In genomic region chr17:80908206-80908605, GRCh38 we compare ENCODE assay signal across 22 cellular contexts.
DNase-seq lines count a peak whose midpoint lies in the region; FAIRE-seq and TF ChIP-seq lines count a peak whose summit lies in the region.
"Had no signal": no experiment of that assay in that cellular context is flagged by ENCODE, and none has a peak within 500 bp of the region (broad histone marks: within the 10 kb centered on the region; RNA-seq: fewer than 3 reads in every experiment).

No MANE protein-coding gene starts in this region.

- DNase-seq in activated naive CD8-positive, alpha-beta T cell treated with anti-CD3 and anti-CD28 coated beads for 36 hours = no peak
- DNase-seq in kidney = peak; percentile 43
- DNase-seq in osteoblast (ENCODE audit: insufficient read length, low spot score, missing footprints) = peak; percentile 42
- DNase-seq in CD1c-positive myeloid dendritic cell (ENCODE audit: extremely low spot score) = no peak
- DNase-seq in HK-2 (ENCODE audit: unreplicated experiment) = no peak
- DNase-seq in foreskin fibroblast = no peak
- DNase-seq: 8988T; AML-193; CD8-positive, alpha-beta T cell; COR-L47; DMS153; DMS79 treated with DMSO at 0.1 percent for 48 hours; EL; HCEC 1CT; HFFc6 had no signal

- H3K4me3 ChIP-seq in KMS-11 (IDR thresholded peaks at IDR 0.05; ENCODE audit: insufficient read depth, low read depth, low read length) = no peak overlapping the region
- H3K4me3 ChIP-seq in kidney (ENCODE audit: low read length in 2 of 2) = no peak overlapping the region
- no peak overlapping the region for H3K4me3 ChIP-seq in osteoblast (ENCODE audit: insufficient read depth, low read length)
- H3K4me3 ChIP-seq in foreskin fibroblast (ENCODE audit: low read depth in 1 of 2, low read length in 2 of 2) = no peak overlapping the region

- no peaks in the 10 kb centered on the region for H3K36me3 ChIP-seq in KMS-11 (ENCODE audit: insufficient read depth)
- peaks cover 5% of the 10 kb centered on the region in 2 donors for H3K36me3 ChIP-seq in kidney (ENCODE audit: control insufficient read depth in 1 of 2, insufficient read depth in 2 of 2, low read length in 2 of 2)
- peaks cover 20% of the 10 kb centered on the region for H3K36me3 ChIP-seq in osteoblast (ENCODE audit: insufficient read depth, low read length)

- H3K27me3 ChIP-seq in KMS-11 (ENCODE audit: insufficient read depth, low read depth) = no peaks in the 10 kb centered on the region
- H3K27me3 ChIP-seq in osteoblast (ENCODE audit: insufficient read depth, low read length) = no peaks in the 10 kb centered on the region

- intact Hi-C loops in kidney (cut with DNase I) = no loop called here

- FAIRE-seq in kidney (lab: Jason Lieb, UNC) = no peak
- FAIRE-seq: D721Med, G401.6, GM19239, H1 had no signal

- no peaks in the 10 kb centered on the region for H4K20me1 ChIP-seq in KMS-11 (ENCODE audit: insufficient read depth)
- H4K20me1 ChIP-seq in osteoblast (ENCODE audit: insufficient read depth, low read length) = no peaks in the 10 kb centered on the region

- peaks cover 5% of the 10 kb centered on the region for H3K36me3 Mint-ChIP-seq in activated naive CD8-positive, alpha-beta T cell
- H3K36me3 Mint-ChIP-seq in activated naive CD8-positive, alpha-beta T cell treated with anti-CD3 and anti-CD28 coated beads for 36 hours = peaks cover 15% of the 10 kb centered on the region

- TF ChIP-seq CTCF in KMS-11 (conservative IDR thresholded peaks at IDR 0.05; ENCODE audit: low read depth, low read length) = no peak
- no peak for TF ChIP-seq CTCF in kidney (IDR thresholded peaks at IDR 0.05; ENCODE audit: borderline replicate concordance, extremely low read depth, insufficient read depth)
- no peak for TF ChIP-seq CTCF in osteoblast (IDR thresholded peaks at IDR 0.05; ENCODE audit: extremely low read depth, low read depth, low read length)
- no peak for TF ChIP-seq CTCF in foreskin fibroblast (IDR thresholded peaks at IDR 0.05; ENCODE audit: low read depth, low read length)

- peaks cover 69% of the 10 kb centered on the region for H3K4me1 ChIP-seq in KMS-11 (ENCODE audit: low read depth, poor library complexity, severe bottlenecking)
- H3K4me1 ChIP-seq in kidney (ENCODE audit: control insufficient read depth in 1 of 2, insufficient read depth in 1 of 2, low read depth in 1 of 2, low read length in 2 of 2) = no peaks in the 10 kb centered on the region
- no peaks in the 10 kb centered on the region for H3K4me1 ChIP-seq in osteoblast (ENCODE audit: insufficient read depth, low read length)

- H3K27me3 Mint-ChIP-seq in activated naive CD8-positive, alpha-beta T cell = no peaks in the 10 kb centered on the region
- H3K27me3 Mint-ChIP-seq in activated naive CD8-positive, alpha-beta T cell treated with anti-CD3 and anti-CD28 coated beads for 36 hours = no peaks in the 10 kb centered on the region

- H3K27ac Mint-ChIP-seq in activated naive CD8-positive, alpha-beta T cell = peak overlapping the region; percentile 50
- H3K27ac Mint-ChIP-seq in activated naive CD8-positive, alpha-beta T cell treated with anti-CD3 and anti-CD28 coated beads for 36 hours = no peak overlapping the region
- H3K27ac Mint-ChIP-seq: CD8-positive, alpha-beta T cell; HFFc6 had no signal

- H3K9me3 Mint-ChIP-seq in activated naive CD8-positive, alpha-beta T cell (ENCODE audit: low read depth) = no peaks in the 10 kb centered on the region
- no peaks in the 10 kb centered on the region for H3K9me3 Mint-ChIP-seq in activated naive CD8-positive, alpha-beta T cell treated with anti-CD3 and anti-CD28 coated beads for 36 hours
- H3K9me3 Mint-ChIP-seq: CD8-positive, alpha-beta T cell; HFFc6 had no signal

- peak overlapping the region; percentile 100 for H3K27ac ChIP-seq in KMS-11
- H3K27ac ChIP-seq in kidney (ENCODE audit: low read depth in 2 of 2, low read length in 2 of 2) = no peak overlapping the region
- no peak overlapping the region for H3K27ac ChIP-seq in osteoblast (ENCODE audit: low read depth, low read length)
- H3K27ac ChIP-seq: C4-2B had no signal

- H3K4me1 Mint-ChIP-seq in activated naive CD8-positive, alpha-beta T cell (ENCODE audit: low read depth) = no peaks in the 10 kb centered on the region
- H3K4me1 Mint-ChIP-seq in activated naive CD8-positive, alpha-beta T cell treated with anti-CD3 and anti-CD28 coated beads for 36 hours = peaks cover 2% of the 10 kb centered on the region

- no peaks in the 10 kb centered on the region for H3K79me2 ChIP-seq in KMS-11 (ENCODE audit: insufficient read depth, low read depth)
- no peaks in the 10 kb centered on the region for H3K79me2 ChIP-seq in osteoblast (ENCODE audit: insufficient read depth, low read length)

- H3K9ac ChIP-seq in KMS-11 (peak overlapping the region; percentile 83; the same call in 1 of the 2 replicates), kidney (ENCODE audit: low read length in 2 of 2) (no peak overlapping the region)

- H3K9me3 ChIP-seq in kidney (ENCODE audit: control insufficient read depth in 1 of 2, low read length in 2 of 2) = no peaks in the 10 kb centered on the region
- H3K9me3 ChIP-seq in osteoblast (ENCODE audit: low read depth, low read length) = no peaks in the 10 kb centered on the region

- H3K4me2 ChIP-seq in KMS-11 (peak overlapping the region; percentile 100), osteoblast (ENCODE audit: insufficient read depth, low read length) (no peak overlapping the region)

- H2AFZ ChIP-seq in KMS-11 (ENCODE audit: low read depth) = no peak overlapping the region
- H2AFZ ChIP-seq in osteoblast (ENCODE audit: low read length) = no peak overlapping the region

- H3K4me3 Mint-ChIP-seq in activated naive CD8-positive, alpha-beta T cell = no peak overlapping the region
- no peak overlapping the region for H3K4me3 Mint-ChIP-seq in activated naive CD8-positive, alpha-beta T cell treated with anti-CD3 and anti-CD28 coated beads for 36 hours
- H3K4me3 Mint-ChIP-seq: CD8-positive, alpha-beta T cell; HFFc6 had no signal

Comparison
In these comparisons a context has a peak if more than half of its experiments do, and no peak if none do; other contexts are left out.
1. DNase-seq: peak in kidney (single experiment) and osteoblast (single experiment); none in activated naive CD8-positive, alpha-beta T cell treated with anti-CD3 and anti-CD28 coated beads for 36 hours (single experiment), CD1c-positive myeloid dendritic cell (single experiment), HK-2 (single experiment) and foreskin fibroblast (0 of 2).